8 cellular contexts compared by ENCODE assay signal in genomic region chr12:108732489-108732888, GRCh38. TPM values are rescaled to one million over a fixed set of nuclear protein-coding genes. Genes with fewer than 3 reads are reported as not detected.
A peak's percentile ranks its signal among the peaks of the same experiment; 100 is the strongest.
DNase-seq lines count a peak whose midpoint lies in the region; ATAC-seq and TF ChIP-seq lines count a peak whose summit lies in the region.

No MANE protein-coding gene starts in this region.

- no peak for TF ChIP-seq POLR2A in thyroid gland (IDR thresholded peaks at IDR 0.05)

- 70% methylated on average over 6 of the region's 6 CpGs for WGBS in liver
- WGBS in thyroid gland, 2 donors = 57 to 62% methylated on average over 6 of the region's 6 CpGs

- H3K4me1 Mint-ChIP-seq in activated T-cell treated with anti-CD3 and anti-CD28 coated beads, Interleukin-2, amount 50 U/mL, for 4 hours (ENCODE audit: low read depth) = peaks cover 27% of the 10 kb centered on the region

- no peak for TF ChIP-seq RAD21 in liver (IDR thresholded peaks at IDR 0.05)

- H3K36me3 ChIP-seq in liver (ENCODE audit: control insufficient read depth in 4 of 4, insufficient read depth in 3 of 4, low read depth in 1 of 4, low read length in 3 of 4) = no peaks in the 10 kb centered on the region
- H3K36me3 ChIP-seq in thyroid gland = no peaks in the 10 kb centered on the region

- DNase-seq in activated T-cell treated with anti-CD3 and anti-CD28 coated beads, Interleukin-2, amount 50 U/mL, for 4 hours = no peak
- no peak for DNase-seq in activated T-cell treated with anti-CD3 and anti-CD28 coated beads, Interleukin-2, amount 50 U/mL, for 48 hours
- no peak for DNase-seq in astrocyte of the cerebellum (ENCODE audit: low read depth)
- no peak for DNase-seq in thyroid gland
- DNase-seq in SK-N-DZ (ENCODE audit: low spot score) = no peak
- DNase-seq in COLO829 (ENCODE audit: low spot score) = no peak

- H3K4me1 ChIP-seq in liver (ENCODE audit: control insufficient read depth in 4 of 4, insufficient read depth in 4 of 4, low read length in 3 of 4) (peaks cover 0 to 28% (median 12%) of the 10 kb centered on the region in 4 donors), thyroid gland (peaks cover 0 to 5% of the 10 kb centered on the region in 2 donors)

- in situ Hi-C loops in astrocyte of the cerebellum (cut with HindIII; ENCODE audit: low sequenced_read_pairs) = no loop called here

- peak overlapping the region; percentile 24 to 38 for H3K9ac ChIP-seq in liver (ENCODE audit: low read depth in 1 of 2, low read length in 2 of 2)

- peak overlapping the region; percentile 87 for H3K4me3 ChIP-seq in astrocyte of the cerebellum (ENCODE audit: low read depth, low read length)
- peak overlapping the region in 1 of 3 donors; percentile 70 for H3K4me3 ChIP-seq in liver (ENCODE audit: low read depth in 1 of 3, low read length in 3 of 3)
- peak overlapping the region in 1 of 3 donors; percentile 67 for H3K4me3 ChIP-seq in thyroid gland (replicated peaks in 1 of 3)

- intact Hi-C loops in thyroid gland (cut with DNase I) = loop anchor here (5.0 to 10.0 kb wide), 2 partner anchors 68 to 70 kb away; no protein-coding TSS in a partner anchor

- no peaks in the 10 kb centered on the region for H3K27me3 Mint-ChIP-seq in activated T-cell treated with anti-CD3 and anti-CD28 coated beads, Interleukin-2, amount 50 U/mL, for 4 hours (ENCODE audit: low read depth)

- peak overlapping the region; percentile 89 for H3K4me3 Mint-ChIP-seq in activated T-cell treated with anti-CD3 and anti-CD28 coated beads, Interleukin-2, amount 50 U/mL, for 4 hours

- H3K36me3 Mint-ChIP-seq in activated T-cell treated with anti-CD3 and anti-CD28 coated beads, Interleukin-2, amount 50 U/mL, for 4 hours (ENCODE audit: insufficient read depth) = no peaks in the 10 kb centered on the region

- no peaks in the 10 kb centered on the region for H3K9me3 Mint-ChIP-seq in activated T-cell treated with anti-CD3 and anti-CD28 coated beads, Interleukin-2, amount 50 U/mL, for 4 hours

- TF ChIP-seq CTCF in astrocyte of the cerebellum (IDR thresholded peaks at IDR 0.05; ENCODE audit: low read depth, low read length, missing control alignments) = no peak
- TF ChIP-seq CTCF in liver (IDR thresholded peaks at IDR 0.05; ENCODE audit: low read depth, low read length, missing input control) = no peak
- no peak for TF ChIP-seq CTCF in thyroid gland (IDR thresholded peaks at IDR 0.05)

- H3K27me3 ChIP-seq in liver (ENCODE audit: control insufficient read depth in 4 of 4, insufficient read depth in 4 of 4, low read length in 3 of 4) (no peaks in the 10 kb centered on the region), thyroid gland (no peaks in the 10 kb centered on the region)

- H3K27ac ChIP-seq in liver (ENCODE audit: low read depth in 1 of 2, low read length in 2 of 2) = peak overlapping the region; percentile 98 to 99
- H3K27ac ChIP-seq in thyroid gland = peak overlapping the region; percentile 81 to 93 (median 88)

- H3K9me3 ChIP-seq in liver (ENCODE audit: control insufficient read depth in 4 of 4, low read length in 3 of 4) (no peaks in the 10 kb centered on the region), thyroid gland (no peaks in the 10 kb centered on the region)

- ATAC-seq in activated T-cell treated with anti-CD3 and anti-CD28 coated beads, Interleukin-2, amount 50 U/mL, for 4 hours = no peak
- no peak for ATAC-seq in GM21381 (IDR thresholded peaks at IDR 0.05; ENCODE audit: unreplicated experiment)

TF ChIP-seq in liver, 16 proteins besides CTCF, POLR2A, EP300 and RAD21:
- TF ChIP-seq HNF4G (IDR thresholded peaks at IDR 0.05) (peak; percentile 3), ZBTB33 (IDR thresholded peaks at IDR 0.05) (no peak), TAF1 (conservative IDR thresholded peaks at IDR 0.05) (no peak), EGR1 (IDR thresholded peaks at IDR 0.05; ENCODE audit: low read depth in 2 of 2) (no peak), GABPA (IDR thresholded peaks at IDR 0.05 in 1 of 2, conservative IDR thresholded peaks at IDR 0.05 in 1 of 2) (no peak), REST (IDR thresholded peaks at IDR 0.05) (no peak)

RNA-seq across cellular contexts. Expression of gene CORO1C, which starts 1.2 kb away (rescaled TPM):
- total RNA-seq in activated T-cell treated with anti-CD3 and anti-CD28 coated beads, Interleukin-2, amount 50 U/mL, for 4 hours = 10 to 100 TPM; 41.3 to 59.7 (median 47.7) TPM
- total RNA-seq in liver (10 to 100 TPM; 45.8 to 58.6 TPM), thyroid gland (10 to 100 TPM; 22.0 to 63.6 (median 30.1) TPM)
- 10 to 100 TPM; 23.2 to 38.1 TPM for polyA plus RNA-seq in liver
- 44.5 and 45.7 TPM in 2 replicates for polyA plus RNA-seq in SK-N-DZ (2014; cell fraction: cytosol; rRNA removed)
- polyA plus RNA-seq in SK-N-DZ (2014; cell fraction: nucleus; rRNA removed) = 21.9 and 32.1 TPM in 2 replicates
